9 cellular contexts compared by ENCODE assay signal in the genomic region with DNA sequence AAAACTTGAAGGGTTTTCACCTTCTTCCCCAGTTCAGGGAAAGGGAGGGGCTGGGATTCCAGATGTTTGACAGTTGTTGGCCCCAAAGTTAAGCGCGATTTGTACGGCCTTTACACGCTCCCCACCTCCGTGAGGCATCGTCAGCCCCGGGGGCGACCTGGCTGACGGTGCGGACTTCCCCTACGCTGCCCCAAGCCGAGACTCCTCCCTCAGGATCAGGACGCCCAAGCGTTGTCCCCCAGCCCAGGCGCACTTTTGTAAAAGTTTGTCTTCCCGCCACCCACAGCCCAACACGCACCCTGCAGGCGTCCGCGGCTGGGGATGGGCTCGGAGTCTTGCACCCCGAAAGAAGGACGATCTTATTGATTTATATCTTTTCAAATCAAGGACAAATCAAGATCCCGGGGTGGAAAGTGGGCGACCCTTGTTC. TPM values are rescaled to one million over a fixed set of nuclear protein-coding genes. Genes with fewer than 3 reads are reported as not detected.
A peak's percentile ranks its signal among the peaks of the same experiment; 100 is the strongest.
DNase-seq lines count a peak whose midpoint lies in the region; ATAC-seq and TF ChIP-seq lines count a peak whose summit lies in the region.
"Had no signal": no experiment of that assay in that cellular context is flagged by ENCODE, and none has a peak within 500 bp of the region (broad histone marks: within the 10 kb centered on the region; RNA-seq: fewer than 3 reads in every experiment).

No MANE protein-coding gene starts in this region.

- peaks cover 57% of the 10 kb centered on the region for H3K4me1 Mint-ChIP-seq in WTC11

- H3K9me3 Mint-ChIP-seq in WTC11 = no peaks in the 10 kb centered on the region

- DNase-seq in NCI-H146 (lab: John Stamatoyannopoulos, UW) (peak; percentile 58), NCI-H146 treated with DMSO at 0.1 percent for 48 hours (lab: John Stamatoyannopoulos, UW; ENCODE audit: unreplicated experiment) (no peak), WTC11 (ENCODE audit: low spot score) (peak; percentile 61), choroid plexus epithelial cell (ENCODE audit: low read depth) (peak; percentile 35), left lobe of liver (ENCODE audit: low spot score) (peak; percentile 55), GDM1 (lab: John Stamatoyannopoulos, UW) (no peak)
- DNase-seq in stimulated activated CD4-positive, alpha-beta T cell treated with anti-CD3 and anti-CD28 coated beads, Interleukin-4, amount 100 ng/mL, for 1 hour = peak; percentile 49

- H3K27me3 Mint-ChIP-seq in WTC11 (ENCODE audit: low read depth) = peaks cover 3% of the 10 kb centered on the region; the same call in 1 of the 2 replicates

- H3K27ac Mint-ChIP-seq in WTC11 = peak overlapping the region; percentile 73

- POLR2A ChIA-PET in WTC11 (lab: Charles Lee) = no interaction called here

- CTCF ChIA-PET in WTC11 (lab: Charles Lee) = interaction anchor here (0.8 to 2.6 kb wide), 11 partner anchors 10 to 201 kb away, joined by 3 to 35 read pairs (median 5); no protein-coding TSS in a partner anchor

- TF ChIP-seq CTCF in WTC11 (IDR thresholded peaks at IDR 0.05) = no peak
- TF ChIP-seq CTCF in choroid plexus epithelial cell (conservative IDR thresholded peaks at IDR 0.05; ENCODE audit: low read depth, low read length) = no peak

- ATAC-seq in HG03175 (IDR thresholded peaks at IDR 0.05; ENCODE audit: unreplicated experiment) (peak; percentile 48), WTC11 (peak; percentile 54), left lobe of liver (peak; percentile 59)

- H3K4me3 Mint-ChIP-seq in WTC11 = peak overlapping the region; percentile 94

- H3K4me3 ChIP-seq in choroid plexus epithelial cell (ENCODE audit: low read depth, low read length) = peak overlapping the region; percentile 64

- H3K36me3 Mint-ChIP-seq in WTC11 = peaks cover 5% of the 10 kb centered on the region; the same call in 1 of the 2 replicates

TF ChIP-seq in WTC11, 78 proteins besides CTCF, POLR2A, EP300 and RAD21 (continues in another document):
- TF ChIP-seq, protein P1, sequence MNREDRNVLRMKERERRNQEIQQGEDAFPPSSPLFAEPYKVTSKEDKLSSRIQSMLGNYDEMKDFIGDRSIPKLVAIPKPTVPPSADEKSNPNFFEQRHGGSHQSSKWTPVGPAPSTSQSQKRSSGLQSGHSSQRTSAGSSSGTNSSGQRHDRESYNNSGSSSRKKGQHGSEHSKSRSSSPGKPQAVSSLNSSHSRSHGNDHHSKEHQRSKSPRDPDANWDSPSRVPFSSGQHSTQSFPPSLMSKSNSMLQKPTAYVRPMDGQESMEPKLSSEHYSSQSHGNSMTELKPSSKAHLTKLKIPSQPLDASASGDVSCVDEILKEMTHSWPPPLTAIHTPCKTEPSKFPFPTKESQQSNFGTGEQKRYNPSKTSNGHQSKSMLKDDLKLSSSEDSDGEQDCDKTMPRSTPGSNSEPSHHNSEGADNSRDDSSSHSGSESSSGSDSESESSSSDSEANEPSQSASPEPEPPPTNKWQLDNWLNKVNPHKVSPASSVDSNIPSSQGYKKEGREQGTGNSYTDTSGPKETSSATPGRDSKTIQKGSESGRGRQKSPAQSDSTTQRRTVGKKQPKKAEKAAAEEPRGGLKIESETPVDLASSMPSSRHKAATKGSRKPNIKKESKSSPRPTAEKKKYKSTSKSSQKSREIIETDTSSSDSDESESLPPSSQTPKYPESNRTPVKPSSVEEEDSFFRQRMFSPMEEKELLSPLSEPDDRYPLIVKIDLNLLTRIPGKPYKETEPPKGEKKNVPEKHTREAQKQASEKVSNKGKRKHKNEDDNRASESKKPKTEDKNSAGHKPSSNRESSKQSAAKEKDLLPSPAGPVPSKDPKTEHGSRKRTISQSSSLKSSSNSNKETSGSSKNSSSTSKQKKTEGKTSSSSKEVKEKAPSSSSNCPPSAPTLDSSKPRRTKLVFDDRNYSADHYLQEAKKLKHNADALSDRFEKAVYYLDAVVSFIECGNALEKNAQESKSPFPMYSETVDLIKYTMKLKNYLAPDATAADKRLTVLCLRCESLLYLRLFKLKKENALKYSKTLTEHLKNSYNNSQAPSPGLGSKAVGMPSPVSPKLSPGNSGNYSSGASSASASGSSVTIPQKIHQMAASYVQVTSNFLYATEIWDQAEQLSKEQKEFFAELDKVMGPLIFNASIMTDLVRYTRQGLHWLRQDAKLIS (CRISPR knock-in tag; IDR thresholded peaks at IDR 0.05; ENCODE audit: borderline replicate concordance) = no peak
- TF ChIP-seq ZNF263 (CRISPR knock-in tag; IDR thresholded peaks at IDR 0.05; ENCODE audit: low read depth) (peak; percentile 14; the same call in 1 of the 2 replicates), CREB1 (CRISPR knock-in tag; IDR thresholded peaks at IDR 0.05) (no peak), ZNF232 (CRISPR knock-in tag; IDR thresholded peaks at IDR 0.05) (no peak), FOXJ3 (CRISPR knock-in tag; IDR thresholded peaks at IDR 0.05; ENCODE audit: borderline replicate concordance) (no peak)
- TF ChIP-seq, protein P2, sequence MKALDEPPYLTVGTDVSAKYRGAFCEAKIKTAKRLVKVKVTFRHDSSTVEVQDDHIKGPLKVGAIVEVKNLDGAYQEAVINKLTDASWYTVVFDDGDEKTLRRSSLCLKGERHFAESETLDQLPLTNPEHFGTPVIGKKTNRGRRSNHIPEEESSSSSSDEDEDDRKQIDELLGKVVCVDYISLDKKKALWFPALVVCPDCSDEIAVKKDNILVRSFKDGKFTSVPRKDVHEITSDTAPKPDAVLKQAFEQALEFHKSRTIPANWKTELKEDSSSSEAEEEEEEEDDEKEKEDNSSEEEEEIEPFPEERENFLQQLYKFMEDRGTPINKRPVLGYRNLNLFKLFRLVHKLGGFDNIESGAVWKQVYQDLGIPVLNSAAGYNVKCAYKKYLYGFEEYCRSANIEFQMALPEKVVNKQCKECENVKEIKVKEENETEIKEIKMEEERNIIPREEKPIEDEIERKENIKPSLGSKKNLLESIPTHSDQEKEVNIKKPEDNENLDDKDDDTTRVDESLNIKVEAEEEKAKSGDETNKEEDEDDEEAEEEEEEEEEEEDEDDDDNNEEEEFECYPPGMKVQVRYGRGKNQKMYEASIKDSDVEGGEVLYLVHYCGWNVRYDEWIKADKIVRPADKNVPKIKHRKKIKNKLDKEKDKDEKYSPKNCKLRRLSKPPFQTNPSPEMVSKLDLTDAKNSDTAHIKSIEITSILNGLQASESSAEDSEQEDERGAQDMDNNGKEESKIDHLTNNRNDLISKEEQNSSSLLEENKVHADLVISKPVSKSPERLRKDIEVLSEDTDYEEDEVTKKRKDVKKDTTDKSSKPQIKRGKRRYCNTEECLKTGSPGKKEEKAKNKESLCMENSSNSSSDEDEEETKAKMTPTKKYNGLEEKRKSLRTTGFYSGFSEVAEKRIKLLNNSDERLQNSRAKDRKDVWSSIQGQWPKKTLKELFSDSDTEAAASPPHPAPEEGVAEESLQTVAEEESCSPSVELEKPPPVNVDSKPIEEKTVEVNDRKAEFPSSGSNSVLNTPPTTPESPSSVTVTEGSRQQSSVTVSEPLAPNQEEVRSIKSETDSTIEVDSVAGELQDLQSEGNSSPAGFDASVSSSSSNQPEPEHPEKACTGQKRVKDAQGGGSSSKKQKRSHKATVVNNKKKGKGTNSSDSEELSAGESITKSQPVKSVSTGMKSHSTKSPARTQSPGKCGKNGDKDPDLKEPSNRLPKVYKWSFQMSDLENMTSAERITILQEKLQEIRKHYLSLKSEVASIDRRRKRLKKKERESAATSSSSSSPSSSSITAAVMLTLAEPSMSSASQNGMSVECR (CRISPR knock-in tag; IDR thresholded peaks at IDR 0.05; ENCODE audit: borderline replicate concordance) = 0 out of 2 replicates have a peak, but pooled peaks have one; percentile 3
- TF ChIP-seq, protein P3, sequence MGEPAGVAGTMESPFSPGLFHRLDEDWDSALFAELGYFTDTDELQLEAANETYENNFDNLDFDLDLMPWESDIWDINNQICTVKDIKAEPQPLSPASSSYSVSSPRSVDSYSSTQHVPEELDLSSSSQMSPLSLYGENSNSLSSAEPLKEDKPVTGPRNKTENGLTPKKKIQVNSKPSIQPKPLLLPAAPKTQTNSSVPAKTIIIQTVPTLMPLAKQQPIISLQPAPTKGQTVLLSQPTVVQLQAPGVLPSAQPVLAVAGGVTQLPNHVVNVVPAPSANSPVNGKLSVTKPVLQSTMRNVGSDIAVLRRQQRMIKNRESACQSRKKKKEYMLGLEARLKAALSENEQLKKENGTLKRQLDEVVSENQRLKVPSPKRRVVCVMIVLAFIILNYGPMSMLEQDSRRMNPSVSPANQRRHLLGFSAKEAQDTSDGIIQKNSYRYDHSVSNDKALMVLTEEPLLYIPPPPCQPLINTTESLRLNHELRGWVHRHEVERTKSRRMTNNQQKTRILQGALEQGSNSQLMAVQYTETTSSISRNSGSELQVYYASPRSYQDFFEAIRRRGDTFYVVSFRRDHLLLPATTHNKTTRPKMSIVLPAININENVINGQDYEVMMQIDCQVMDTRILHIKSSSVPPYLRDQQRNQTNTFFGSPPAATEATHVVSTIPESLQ (CRISPR knock-in tag; IDR thresholded peaks at IDR 0.05) = no peak
- TF ChIP-seq, protein P4, sequence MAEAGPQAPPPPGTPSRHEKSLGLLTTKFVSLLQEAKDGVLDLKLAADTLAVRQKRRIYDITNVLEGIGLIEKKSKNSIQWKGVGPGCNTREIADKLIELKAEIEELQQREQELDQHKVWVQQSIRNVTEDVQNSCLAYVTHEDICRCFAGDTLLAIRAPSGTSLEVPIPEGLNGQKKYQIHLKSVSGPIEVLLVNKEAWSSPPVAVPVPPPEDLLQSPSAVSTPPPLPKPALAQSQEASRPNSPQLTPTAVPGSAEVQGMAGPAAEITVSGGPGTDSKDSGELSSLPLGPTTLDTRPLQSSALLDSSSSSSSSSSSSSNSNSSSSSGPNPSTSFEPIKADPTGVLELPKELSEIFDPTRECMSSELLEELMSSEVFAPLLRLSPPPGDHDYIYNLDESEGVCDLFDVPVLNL (CRISPR knock-in tag; IDR thresholded peaks at IDR 0.05; ENCODE audit: borderline replicate concordance, low read depth) = 0 out of 2 replicates have a peak, but pooled peaks have one; percentile 2
- TF ChIP-seq, protein P5, sequence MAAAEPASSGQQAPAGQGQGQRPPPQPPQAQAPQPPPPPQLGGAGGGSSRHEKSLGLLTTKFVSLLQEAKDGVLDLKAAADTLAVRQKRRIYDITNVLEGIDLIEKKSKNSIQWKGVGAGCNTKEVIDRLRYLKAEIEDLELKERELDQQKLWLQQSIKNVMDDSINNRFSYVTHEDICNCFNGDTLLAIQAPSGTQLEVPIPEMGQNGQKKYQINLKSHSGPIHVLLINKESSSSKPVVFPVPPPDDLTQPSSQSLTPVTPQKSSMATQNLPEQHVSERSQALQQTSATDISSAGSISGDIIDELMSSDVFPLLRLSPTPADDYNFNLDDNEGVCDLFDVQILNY (CRISPR knock-in tag; IDR thresholded peaks at IDR 0.05) = no peak
- TF ChIP-seq, protein P6, sequence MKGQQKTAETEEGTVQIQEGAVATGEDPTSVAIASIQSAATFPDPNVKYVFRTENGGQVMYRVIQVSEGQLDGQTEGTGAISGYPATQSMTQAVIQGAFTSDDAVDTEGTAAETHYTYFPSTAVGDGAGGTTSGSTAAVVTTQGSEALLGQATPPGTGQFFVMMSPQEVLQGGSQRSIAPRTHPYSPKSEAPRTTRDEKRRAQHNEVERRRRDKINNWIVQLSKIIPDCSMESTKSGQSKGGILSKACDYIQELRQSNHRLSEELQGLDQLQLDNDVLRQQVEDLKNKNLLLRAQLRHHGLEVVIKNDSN (CRISPR knock-in tag; IDR thresholded peaks at IDR 0.05) = 0 out of 2 replicates have a peak, but pooled peaks have one; percentile 10

RNA-seq across cellular contexts. Expression of a gene that starts 0.7 kb away (rescaled TPM):
- 18.9 to 25.1 TPM (median 20.9 TPM) in 3 replicates for total RNA-seq in WTC11 (2021)
- total RNA-seq in left lobe of liver = 0.91 TPM

RNA-seq across cellular contexts. Expression of a gene that starts 4.8 kb away (rescaled TPM):
- total RNA-seq in WTC11 (2021) (not detected in 3 replicates), left lobe of liver (not detected)
- total RNA-seq: renal cortical epithelial cell had no signal

RNA-seq across cellular contexts. Expression of a gene that starts 44.4 kb away (rescaled TPM):
- 21.5 to 23.1 TPM (median 21.5 TPM) in 3 replicates for total RNA-seq in WTC11 (2021)
- total RNA-seq in left lobe of liver = 5.6 TPM

Comparison
In these comparisons a context has a peak if more than half of its experiments do, and no peak if none do; other contexts are left out.
1. DNase-seq: peak in NCI-H146 (single experiment), WTC11 (single experiment), choroid plexus epithelial cell (single experiment), left lobe of liver (single experiment) and stimulated activated CD4-positive, alpha-beta T cell treated with anti-CD3 and anti-CD28 coated beads, Interleukin-4, amount 100 ng/mL, for 1 hour (single experiment); none in NCI-H146 treated with DMSO at 0.1 percent for 48 hours (single experiment) and GDM1 (single experiment).
2. RNA of a gene that starts 0.7 kb away (total RNA-seq): 18.9 to 25.1 TPM in WTC11; 0.91 TPM in left lobe of liver (single experiment); every median in the first group is over 10 times any median in the second.
3. Peak in every context shown above with its lines, with median percentiles within 50 percentile points of each other: ATAC-seq.